14 cellular contexts compared by ENCODE assay signal in the genomic region with DNA sequence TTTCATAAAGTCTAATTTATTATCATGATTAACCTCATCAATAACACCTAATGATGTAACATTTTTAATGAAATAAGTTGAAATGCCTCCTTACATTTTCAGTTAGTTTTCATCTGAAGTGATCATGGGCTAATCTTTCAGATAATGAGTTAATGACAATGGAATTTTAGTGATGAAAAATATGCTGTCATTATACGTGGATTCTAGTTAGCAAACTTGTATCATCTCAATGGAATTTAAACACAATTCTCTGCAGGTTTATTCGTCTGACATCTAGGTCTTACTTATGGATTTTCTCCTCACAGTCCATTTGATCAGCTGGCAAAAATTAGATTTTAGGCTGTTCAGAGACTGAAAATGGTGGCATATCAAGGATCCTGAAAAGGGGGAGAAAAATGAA.
DNase-seq lines count a peak whose midpoint lies in the region; ATAC-seq and TF ChIP-seq lines count a peak whose summit lies in the region.
"Had no signal": no experiment of that assay in that cellular context is flagged by ENCODE, and none has a peak within 500 bp of the region (broad histone marks: within the 10 kb centered on the region; RNA-seq: fewer than 3 reads in every experiment).

No MANE protein-coding gene starts in this region.

- H4K20me1 ChIP-seq in fibroblast of lung (ENCODE audit: control insufficient read depth, extremely low read depth, insufficient read depth, low read length) = no peaks in the 10 kb centered on the region

- H3K36me3 ChIP-seq in SJSA1 (no peaks in the 10 kb centered on the region), fibroblast of lung (ENCODE audit: control insufficient read depth, insufficient read depth, low read length) (no peaks in the 10 kb centered on the region), skeletal muscle satellite cell (ENCODE audit: insufficient read depth, low read length) (no peaks in the 10 kb centered on the region)

- H3K9me3 ChIP-seq in SJSA1 (replicated peaks) (no peaks in the 10 kb centered on the region), fibroblast of lung (ENCODE audit: control insufficient read depth, insufficient read depth, low read depth, low read length) (no peaks in the 10 kb centered on the region), skeletal muscle satellite cell (replicated peaks; ENCODE audit: low read length) (no peaks in the 10 kb centered on the region)

- no peak for TF ChIP-seq CTCF in fibroblast of lung (conservative IDR thresholded peaks at IDR 0.05 in 1 of 2, IDR thresholded peaks at IDR 0.05 in 1 of 2; ENCODE audit: low read depth in 1 of 2, low read length in 2 of 2)

- ATAC-seq in effector memory CD8-positive, alpha-beta T cell (replicated peaks) = no peak
- ATAC-seq in GM18867 (IDR thresholded peaks at IDR 0.05; ENCODE audit: unreplicated experiment) = no peak
- no peak for ATAC-seq in HG02981 (IDR thresholded peaks at IDR 0.05; ENCODE audit: unreplicated experiment)

- H3K27me3 ChIP-seq in SJSA1 (replicated peaks) = no peaks in the 10 kb centered on the region
- H3K27me3 ChIP-seq in fibroblast of lung (ENCODE audit: control insufficient read depth, insufficient read depth, low read length) = no peaks in the 10 kb centered on the region
- no peaks in the 10 kb centered on the region for H3K27me3 ChIP-seq in skeletal muscle satellite cell (ENCODE audit: control insufficient read depth, insufficient read depth, low read length)

- H3K4me3 ChIP-seq in SJSA1 = no peak overlapping the region
- H3K4me3 ChIP-seq in fibroblast of lung (replicated peaks in 1 of 4; ENCODE audit: control extremely low read depth in 1 of 4, insufficient read depth in 1 of 4, low read depth in 3 of 4, low read length in 4 of 4) = no peak overlapping the region
- H3K4me3 ChIP-seq in skeletal muscle satellite cell (ENCODE audit: low read length) = no peak overlapping the region

- H3K4me2 ChIP-seq in fibroblast of lung (ENCODE audit: extremely low read depth, insufficient read depth, low read length) = peak overlapping the region; percentile 17
- H3K4me2 ChIP-seq in skeletal muscle satellite cell (ENCODE audit: low read length) = peak overlapping the region; percentile 62

- H3K4me1 Mint-ChIP-seq in effector memory CD8-positive, alpha-beta T cell (ENCODE audit: low read depth in 2 of 2) = no peaks in the 10 kb centered on the region
- H3K4me1 Mint-ChIP-seq: CD4-positive, CD25-positive, alpha-beta regulatory T cell had no signal

- H3K4me1 ChIP-seq in SJSA1 (replicated peaks) (peaks cover 45% of the 10 kb centered on the region), fibroblast of lung (ENCODE audit: control insufficient read depth, extremely low read depth, insufficient read depth, low read length) (peaks cover 17% of the 10 kb centered on the region), skeletal muscle satellite cell (ENCODE audit: control insufficient read depth, insufficient read depth, low read length) (peaks cover 47% of the 10 kb centered on the region)

- H3K79me2 ChIP-seq in fibroblast of lung (ENCODE audit: control insufficient read depth, insufficient read depth, low read length) = no peaks in the 10 kb centered on the region

- no peak overlapping the region for H3K27ac Mint-ChIP-seq in effector memory CD8-positive, alpha-beta T cell
- H3K27ac Mint-ChIP-seq: CD4-positive, CD25-positive, alpha-beta regulatory T cell had no signal

- peaks cover 4 to 8% of the 10 kb centered on the region in 2 donors for H3K9me3 Mint-ChIP-seq in effector memory CD8-positive, alpha-beta T cell

- no peak overlapping the region for H2AFZ ChIP-seq in fibroblast of lung (ENCODE audit: low read length)

- H3K27ac ChIP-seq in SJSA1 (peak overlapping the region; percentile 88), fibroblast of lung (ENCODE audit: insufficient read depth, low read length) (peak overlapping the region; percentile 55)

- no peaks in the 10 kb centered on the region for H3K27me3 Mint-ChIP-seq in effector memory CD8-positive, alpha-beta T cell
- H3K27me3 Mint-ChIP-seq: CD4-positive, CD25-positive, alpha-beta regulatory T cell had no signal

- DNase-seq in GM03348 (ENCODE audit: low spot score) = peak; percentile 39
- peak in 1 of 2 experiments; percentile 53 for DNase-seq in SJSA1 (ENCODE audit: low read depth in 1 of 2, low spot score in 2 of 2)
- peak; percentile 27 to 84 for DNase-seq in fibroblast of lung (ENCODE audit: low read depth in 2 of 2)
- DNase-seq in effector memory CD8-positive, alpha-beta T cell = no peak
- DNase-seq: activated CD4-positive, CD25-positive, alpha-beta regulatory T cell treated with anti-CD3 and anti-CD28 coated beads, Interleukin-2, amount 50 U/mL, for 72 hours; activated gamma-delta T cell treated with Interleukin-2 at 50 U/mL for 16 hours; CD4-positive, CD25-positive, alpha-beta regulatory T cell; NCI-H1048; retina; stimulated activated CD4-positive, alpha-beta T cell treated with anti-CD3 and anti-CD28 coated beads, Interleukin-1b, Interleukin-23, amount 100 ng/mL, for 48 hours; substantia nigra had no signal

- H3K4me3 Mint-ChIP-seq in effector memory CD8-positive, alpha-beta T cell = no peak overlapping the region
- H3K4me3 Mint-ChIP-seq: CD4-positive, CD25-positive, alpha-beta regulatory T cell had no signal

- H3K9ac ChIP-seq in fibroblast of lung (ENCODE audit: insufficient read depth, low read length) (no peak overlapping the region), skeletal muscle satellite cell (ENCODE audit: low read depth, low read length) (peak overlapping the region; percentile 8)

- no peaks in the 10 kb centered on the region for H3K36me3 Mint-ChIP-seq in effector memory CD8-positive, alpha-beta T cell (ENCODE audit: insufficient read depth)
- H3K36me3 Mint-ChIP-seq: CD4-positive, CD25-positive, alpha-beta regulatory T cell had no signal

Comparison
In these comparisons a context has a peak if more than half of its experiments do, and no peak if none do; other contexts are left out.
1. DNase-seq: peak in GM03348 (single experiment) and fibroblast of lung (2 of 2); none in effector memory CD8-positive, alpha-beta T cell (0 of 3).